Comparison of ENCODE assay signal across 1 cellular context in genomic region chr5:123549256-123549904, GRCh38.
TF ChIP-seq lines count a peak whose summit lies in the region.

No MANE protein-coding gene starts in this region.

TF ChIP-seq in GM12878, 131 proteins besides CTCF, POLR2A, EP300 and RAD21 (continued from another document):
- no peak for TF ChIP-seq USF1 (IDR thresholded peaks at IDR 0.05; ENCODE audit: borderline replicate concordance, extremely low read length, insufficient read depth, low read depth, low read length)
- TF ChIP-seq ZNF217 (IDR thresholded peaks at IDR 0.05), result 0 out of 2 replicates have a peak, but pooled peaks have one; percentile 45
- TF ChIP-seq POU2F2 (IDR thresholded peaks at IDR 0.05; ENCODE audit: borderline replicate concordance, low read depth, low read length), result peak; percentile 73; the same call in 1 of the 3 replicates
- TF ChIP-seq SUPT20H (IDR thresholded peaks at IDR 0.05; ENCODE audit: borderline replicate concordance, control insufficient read depth, low read depth, low read length), result no peak
- TF ChIP-seq BCLAF1 (IDR thresholded peaks at IDR 0.05), result no peak
- peak; percentile 19; the same call in 1 of the 2 replicates for TF ChIP-seq ZBTB40 (IDR thresholded peaks at IDR 0.05; ENCODE audit: borderline replicate concordance)
- peak; percentile 83 for TF ChIP-seq NFIC (IDR thresholded peaks at IDR 0.05; ENCODE audit: low read depth, low read length)
- peak; percentile 58; the same call in 1 of the 2 replicates for TF ChIP-seq CBX5 (IDR thresholded peaks at IDR 0.05; ENCODE audit: low read depth)
- no peak for TF ChIP-seq LARP7 (IDR thresholded peaks at IDR 0.05)
- no peak for TF ChIP-seq SRF (IDR thresholded peaks at IDR 0.05; ENCODE audit: low read depth in 2 of 2, low read length in 2 of 2)
- no peak for TF ChIP-seq ASH2L (IDR thresholded peaks at IDR 0.05; ENCODE audit: borderline replicate concordance, low read depth)
